1 cellular context compared by ENCODE assay signal in the genomic region with DNA sequence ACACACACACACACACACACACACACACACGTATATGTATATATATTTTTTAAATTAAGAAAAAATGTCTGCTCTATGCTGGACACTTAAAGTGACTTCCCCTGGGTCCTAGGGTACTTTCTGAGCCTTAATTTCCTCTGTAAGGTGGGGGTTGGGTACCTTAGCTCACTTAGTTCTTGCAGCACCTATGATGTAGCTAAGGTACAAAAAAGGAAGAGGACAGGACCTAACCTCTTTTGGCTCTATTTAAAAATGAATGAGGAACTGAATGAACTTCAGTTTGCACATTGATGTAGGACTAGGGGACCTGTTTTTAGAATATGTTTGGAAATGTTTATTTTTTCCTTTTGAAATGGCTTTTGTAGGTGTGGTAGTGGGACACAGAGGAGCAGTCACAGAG.
A peak's percentile ranks its signal among the peaks of the same experiment; 100 is the strongest.
TF ChIP-seq lines count a peak whose summit lies in the region.

No MANE protein-coding gene starts in this region.

TF ChIP-seq in GM12878, 131 proteins besides CTCF, POLR2A, EP300 and RAD21:
- 0 out of 2 replicates have a peak, but pooled peaks have one; percentile 16 for TF ChIP-seq SPI1 (IDR thresholded peaks at IDR 0.05; ENCODE audit: borderline replicate concordance, insufficient read depth, low read depth, low read length)
- no peak for TF ChIP-seq KAT2A (conservative IDR thresholded peaks at IDR 0.05; ENCODE audit: control insufficient read depth, low read depth, low read length)
